1 cellular context compared by ENCODE assay signal in genomic region chr6:13165518-13166186, GRCh38.
TF ChIP-seq lines count a peak whose summit lies in the region.

No MANE protein-coding gene starts in this region.

TF ChIP-seq in IMR-90, 13 proteins besides CTCF, POLR2A, EP300 and RAD21:
- TF ChIP-seq MXI1 (IDR thresholded peaks at IDR 0.05; ENCODE audit: borderline replicate concordance, low read depth, low read length) (no peak), MAFK (IDR thresholded peaks at IDR 0.05; ENCODE audit: low read depth, low read length) (no peak), CHD1 (IDR thresholded peaks at IDR 0.05; ENCODE audit: low read depth, low read length) (no peak)
